37 cellular contexts compared by ENCODE assay signal in the genomic region with DNA sequence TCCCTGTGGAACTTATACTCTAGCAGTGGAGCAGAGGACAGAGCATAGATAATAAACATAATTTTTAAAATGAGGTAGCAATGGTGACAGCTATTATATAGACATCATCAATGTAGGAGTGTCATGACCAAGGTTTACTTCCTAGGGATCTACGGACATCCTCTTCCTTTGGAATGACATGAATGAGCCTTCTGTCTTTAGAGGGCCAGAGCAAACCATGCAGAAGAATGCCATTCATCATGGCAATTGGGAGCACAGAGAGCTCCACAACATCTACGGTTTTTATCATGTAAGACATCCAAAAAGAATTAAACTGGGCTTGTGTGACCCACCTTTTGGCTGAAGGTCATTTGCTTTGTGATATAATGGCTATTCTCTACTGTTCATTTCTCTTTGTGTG.
"Had no signal": no experiment of that assay in that cellular context is flagged by ENCODE, and none has a peak within 500 bp of the region (broad histone marks: within the 10 kb centered on the region; RNA-seq: fewer than 3 reads in every experiment).

No MANE protein-coding gene starts in this region.

- H3K4me3 ChIP-seq: ascending aorta, MG63, Peyer's patch, SJSA1 had no signal

- H3K9me3 Mint-ChIP-seq: activated CD8-positive, alpha-beta T cell treated with anti-CD3 and anti-CD28 coated beads for 36 hours; activated naive CD8-positive, alpha-beta T cell treated with anti-CD3 and anti-CD28 coated beads for 36 hours; activated T-helper 17 cell treated with anti-CD3 and anti-CD28 coated beads, Interleukin-2, amount 50 U/mL, for 72 hours had no signal

- H3K4me1 ChIP-seq: ascending aorta, Peyer's patch had no signal

- H3K27me3 ChIP-seq: ascending aorta, MG63, Peyer's patch, SJSA1 had no signal

- H3K4me1 Mint-ChIP-seq: activated B cell treated with CpG ODN at 0.5 μM for 24 hours; activated naive CD8-positive, alpha-beta T cell treated with anti-CD3 and anti-CD28 coated beads for 36 hours; activated T-helper 17 cell treated with anti-CD3 and anti-CD28 coated beads, Interleukin-2, amount 50 U/mL, for 72 hours; T-cell had no signal

- DNase-seq: activated B cell treated with CpG ODN at 0.5 μM for 24 hours; activated CD4-positive, alpha-beta T cell treated with anti-CD3 and anti-CD28 coated beads for 48 hours; activated CD4-positive, alpha-beta T cell treated with anti-CD3 and anti-CD28 coated beads, Interleukin-2, amount 50 U/mL, for 4 hours; activated CD4-positive, CD25-positive, alpha-beta regulatory T cell treated with anti-CD3 and anti-CD28 coated beads, Interleukin-2, amount 50 U/mL, for 72 hours; activated CD8-positive, alpha-beta T cell treated with anti-CD3 and anti-CD28 coated beads for 36 hours; activated effector memory CD4-positive, alpha-beta T cell treated with anti-CD3 and anti-CD28 coated beads, Interleukin-2, amount 50 U/mL, for 16 hours; activated naive CD4-positive, alpha-beta T cell; activated naive CD4-positive, alpha-beta T cell treated with anti-CD3 and anti-CD28 coated beads, Interleukin-2, amount 50 U/mL, for 16 hours; activated naive CD8-positive, alpha-beta T cell treated with anti-CD3 and anti-CD28 coated beads for 36 hours; activated T-cell treated with anti-CD3 and anti-CD28 coated beads, Interleukin-2, amount 50 U/mL, for 1 hour; activated T-cell treated with anti-CD3 and anti-CD28 coated beads, Interleukin-2, amount 50 U/mL, for 72 hours; amniotic stem cell; Kasumi-1; KG1; MG63; NCI-H1048; NCI-H1105 treated with DMSO at 0.1 percent for 48 hours; NCI-H1436; NCI-H1694; NCI-H2029; NCI-H345; NCI-H510A; NCI-H526; NCI-H748 treated with DMSO at 0.1 percent for 48 hours; NK-92 treated with Interleukin-12 subunit alpha and Interleukin-12 subunit beta, amount 100 ng/mL, for 24 hours; PC-3; Peyer's patch; RPMI8226; SHP77 treated with DMSO at 0.1 percent for 48 hours; T-cell; T-helper 2 cell; T-helper 9 cell had no signal

- H3K27ac Mint-ChIP-seq: activated B cell treated with CpG ODN at 0.5 μM for 24 hours; activated CD8-positive, alpha-beta T cell treated with anti-CD3 and anti-CD28 coated beads for 36 hours; activated naive CD8-positive, alpha-beta T cell treated with anti-CD3 and anti-CD28 coated beads for 36 hours; activated T-cell treated with anti-CD3 and anti-CD28 coated beads, Interleukin-2, amount 50 U/mL, for 72 hours; activated T-helper 17 cell treated with anti-CD3 and anti-CD28 coated beads, Interleukin-2, amount 50 U/mL, for 72 hours; T-cell had no signal

- ATAC-seq: activated CD8-positive, alpha-beta T cell treated with anti-CD3 and anti-CD28 coated beads for 36 hours; activated T-cell treated with anti-CD3 and anti-CD28 coated beads, Interleukin-2, amount 50 U/mL, for 72 hours; activated T-helper 17 cell treated with anti-CD3 and anti-CD28 coated beads, Interleukin-2, amount 50 U/mL, for 72 hours; PC-3; SK-N-SH treated with all-trans-retinoic acid at 6 μM for 48 hours; T-cell had no signal

- H3K27ac ChIP-seq: ascending aorta, Peyer's patch, SJSA1, VCaP had no signal

- H3K9me3 ChIP-seq: ascending aorta, MG63, Peyer's patch, SJSA1 had no signal

- H3K4me3 Mint-ChIP-seq: activated B cell treated with CpG ODN at 0.5 μM for 24 hours; activated CD8-positive, alpha-beta T cell treated with anti-CD3 and anti-CD28 coated beads for 36 hours; activated naive CD8-positive, alpha-beta T cell treated with anti-CD3 and anti-CD28 coated beads for 36 hours; activated T-cell treated with anti-CD3 and anti-CD28 coated beads, Interleukin-2, amount 50 U/mL, for 72 hours; activated T-helper 17 cell treated with anti-CD3 and anti-CD28 coated beads, Interleukin-2, amount 50 U/mL, for 72 hours; T-cell had no signal

- H3K27me3 Mint-ChIP-seq: activated B cell treated with CpG ODN at 0.5 μM for 24 hours; activated CD8-positive, alpha-beta T cell treated with anti-CD3 and anti-CD28 coated beads for 36 hours; activated naive CD8-positive, alpha-beta T cell treated with anti-CD3 and anti-CD28 coated beads for 36 hours; activated T-helper 17 cell treated with anti-CD3 and anti-CD28 coated beads, Interleukin-2, amount 50 U/mL, for 72 hours; T-cell had no signal

- H3K36me3 ChIP-seq: MG63, SJSA1 had no signal
